Comparison of ENCODE assay signal across 1 cellular context in genomic region chr14:87491816-87492215, GRCh38.
TF ChIP-seq lines count a peak whose summit lies in the region.

No MANE protein-coding gene starts in this region.

TF ChIP-seq in GM23338, 12 proteins besides CTCF, POLR2A, EP300 and RAD21:
- no peak for TF ChIP-seq EZH2 (IDR thresholded peaks at IDR 0.05; ENCODE audit: low read depth, unreplicated experiment)
- TF ChIP-seq REST (IDR thresholded peaks at IDR 0.05; ENCODE audit: unreplicated experiment): no peak
